In the genomic region with DNA sequence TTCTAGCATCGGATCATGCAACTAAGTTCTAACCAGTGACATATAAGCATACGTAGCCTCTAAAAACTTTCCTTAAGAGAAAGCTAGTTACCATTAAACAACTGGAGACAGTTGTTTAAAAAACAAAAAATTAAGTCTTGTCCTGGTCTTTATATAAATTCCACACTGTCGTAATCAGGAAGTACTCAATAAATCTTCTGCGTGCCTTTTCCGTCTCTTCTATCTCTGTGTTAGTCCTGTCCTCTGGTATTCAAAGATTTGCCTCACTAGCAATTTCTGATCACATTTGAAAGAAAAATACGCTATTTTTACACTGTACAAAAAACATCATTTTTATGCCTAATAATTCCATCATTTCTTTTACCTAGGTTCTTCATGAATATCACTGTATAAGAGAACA, we compare ENCODE assay signal across 34 cellular contexts. TPM values are rescaled to one million over a fixed set of nuclear protein-coding genes. Genes with fewer than 3 reads are reported as not detected.
"Had no signal": no experiment of that assay in that cellular context is flagged by ENCODE, and none has a peak within 500 bp of the region (broad histone marks: within the 10 kb centered on the region; RNA-seq: fewer than 3 reads in every experiment).

No MANE protein-coding gene starts in this region.

- H3K36me3 ChIP-seq: uterus had no signal

- DNase-seq: colonic mucosa; effector CD8-positive, alpha-beta T cell; erythroblast; esophagus squamous epithelium; foreskin melanocyte; glutamatergic neuron; heart right ventricle; hippocampal formation; left cardiac atrium; left lung; stimulated activated CD4-positive, alpha-beta T cell treated with anti-CD3 and anti-CD28 coated beads, Interleukin-12 subunit alpha, Interleukin-12 subunit beta, amount 100 ng/mL, for 4 hours; stimulated activated CD4-positive, alpha-beta T cell treated with anti-CD3 and anti-CD28 coated beads, Interleukin-1b, Interleukin-23, amount 100 ng/mL, for 48 hours; stimulated activated CD4-positive, alpha-beta T cell treated with anti-CD3 and anti-CD28 coated beads, Interleukin-4, amount 100 ng/mL, for 1 hour; stimulated activated CD8-positive, alpha-beta memory T cell treated with anti-CD3 and anti-CD28 coated beads, Interleukin-4, amount 100 ng/mL, for 48 hours; stimulated activated naive CD4-positive, alpha-beta T cell; stimulated activated naive CD8-positive, alpha-beta T cell treated with anti-CD3 and anti-CD28 coated beads, Interleukin-15, amount 100 ng/mL, for 72 hours; transverse colon; upper lobe of right lung; uterus had no signal

- H3K9ac ChIP-seq: neural progenitor cell, parathyroid adenoma had no signal

- H3K4me1 Mint-ChIP-seq: neural progenitor cell; stimulated activated naive CD8-positive, alpha-beta T cell treated with anti-CD3 and anti-CD28 coated beads, Interleukin-15, amount 100 ng/mL, for 72 hours had no signal

- H3K9me3 ChIP-seq: colonic mucosa, esophagus squamous epithelium, heart right ventricle, left lung, prostate gland, right atrium auricular region, suprapubic skin, transverse colon, upper lobe of right lung, uterus had no signal

- H3K4me3 ChIP-seq: colonic mucosa, esophagus squamous epithelium, heart right ventricle, left lung, neural progenitor cell, prostate gland, right atrium auricular region, smooth muscle cell, suprapubic skin, transverse colon, upper lobe of right lung, uterus had no signal

- H3K4me3 Mint-ChIP-seq: dendritic cell treated with granulocyte-macrophage colony-stimulating factor and Interleukin-4, amounts not matched to agents 40 ng/mL and 50 ng/mL, for 4 days; natural killer cell treated with Interleukin-12 subunit alpha and Interleukin-12 subunit beta and Interleukin-15 and Interleukin-18, amount 100 ng/mL, for 72 hours; neural progenitor cell; stimulated activated naive CD8-positive, alpha-beta T cell treated with anti-CD3 and anti-CD28 coated beads, Interleukin-15, amount 100 ng/mL, for 72 hours had no signal

- H3K27me3 Mint-ChIP-seq: dendritic cell treated with granulocyte-macrophage colony-stimulating factor and Interleukin-4, amounts not matched to agents 40 ng/mL and 50 ng/mL, for 4 days; natural killer cell treated with Interleukin-12 subunit alpha and Interleukin-12 subunit beta and Interleukin-15 and Interleukin-18, amount 100 ng/mL, for 72 hours; stimulated activated naive CD8-positive, alpha-beta T cell treated with anti-CD3 and anti-CD28 coated beads, Interleukin-15, amount 100 ng/mL, for 72 hours had no signal

- H3K27ac ChIP-seq: colonic mucosa, esophagus squamous epithelium, heart right ventricle, left lung, neural progenitor cell, parathyroid adenoma, prostate gland, right atrium auricular region, suprapubic skin, transverse colon, upper lobe of right lung, uterus had no signal

- H3K27ac Mint-ChIP-seq: dendritic cell treated with granulocyte-macrophage colony-stimulating factor and Interleukin-4, amounts not matched to agents 40 ng/mL and 50 ng/mL, for 4 days; natural killer cell treated with Interleukin-12 subunit alpha and Interleukin-12 subunit beta and Interleukin-15 and Interleukin-18, amount 100 ng/mL, for 72 hours; neural progenitor cell; stimulated activated naive CD8-positive, alpha-beta T cell treated with anti-CD3 and anti-CD28 coated beads, Interleukin-15, amount 100 ng/mL, for 72 hours had no signal

- H3K9me3 Mint-ChIP-seq: dendritic cell treated with granulocyte-macrophage colony-stimulating factor and Interleukin-4, amounts not matched to agents 40 ng/mL and 50 ng/mL, for 4 days; natural killer cell treated with Interleukin-12 subunit alpha and Interleukin-12 subunit beta and Interleukin-15 and Interleukin-18, amount 100 ng/mL, for 72 hours; neural progenitor cell; stimulated activated naive CD8-positive, alpha-beta T cell treated with anti-CD3 and anti-CD28 coated beads, Interleukin-15, amount 100 ng/mL, for 72 hours had no signal

RNA-seq across cellular contexts. Expression of a gene that starts 32.8 kb away (rescaled TPM):
- total RNA-seq: esophagus squamous epithelium; heart right ventricle; kidney epithelial cell; left cardiac atrium; left lung; lower leg skin; lung microvascular endothelial cell; mesenteric fat pad; mononuclear cell; natural killer cell treated with Interleukin-12 subunit alpha and Interleukin-12 subunit beta and Interleukin-15 and Interleukin-18, amount 100 ng/mL, for 72 hours; osteoblast; right atrium auricular region; sciatic nerve; smooth muscle cell; suprapubic skin; upper lobe of right lung; uterus had no signal
